1 cellular context compared by ENCODE assay signal in genomic region chr20:49713779-49714712, GRCh38.
TF ChIP-seq lines count a peak whose summit lies in the region.

Gene B4GALT5 (minus strand): TSS chr20:49713878. CDS start chr20:49713690, 188 bp downstream.

TF ChIP-seq in K562, 482 proteins besides CTCF, POLR2A, EP300 and RAD21 (continued from another document and continues in another):
- TF ChIP-seq ZNF407 (IDR thresholded peaks at IDR 0.05; ENCODE audit: low read depth) (no peak), YY1 (IDR thresholded peaks at IDR 0.05; ENCODE audit: borderline replicate concordance in 1 of 3, control insufficient read depth in 1 of 3, extremely low read depth in 1 of 3, insufficient read depth in 3 of 3, insufficient read length in 1 of 3, insufficient replicate concordance in 2 of 3, low read depth in 1 of 3, low read length in 2 of 3) (peak in 2 of 3 experiments; percentile 72 to 82), ZC3H8 (IDR thresholded peaks at IDR 0.05) (no peak), ZBTB1 (CRISPR knock-in tag; IDR thresholded peaks at IDR 0.05; ENCODE audit: borderline replicate concordance, low read depth) (no peak), GATAD2A (IDR thresholded peaks at IDR 0.05) (0 out of 2 replicates have a peak, but pooled peaks have one; percentile 18), NCOR1 (IDR thresholded peaks at IDR 0.05) (no peak), ZZZ3 (IDR thresholded peaks at IDR 0.05) (no peak), HOMEZ (CRISPR knock-in tag; IDR thresholded peaks at IDR 0.05) (no peak), ZBTB40 (IDR thresholded peaks at IDR 0.05) (0 out of 2 replicates have a peak, but pooled peaks have one; percentile 36), ZBTB40 (CRISPR knock-in tag; IDR thresholded peaks at IDR 0.05) (no peak), HNRNPLL (IDR thresholded peaks at IDR 0.05; ENCODE audit: low read depth, low read length, poor library complexity, severe bottlenecking) (no peak), DLX4 (CRISPR knock-in tag; IDR thresholded peaks at IDR 0.05) (no peak), ZNF431 (CRISPR knock-in tag; IDR thresholded peaks at IDR 0.05) (no peak), PURB (CRISPR knock-in tag; IDR thresholded peaks at IDR 0.05; ENCODE audit: low read depth) (no peak), GATAD2B (IDR thresholded peaks at IDR 0.05; ENCODE audit: borderline replicate concordance) (0 out of 2 replicates have a peak, but pooled peaks have one; percentile 69)
- TF ChIP-seq, protein P1, sequence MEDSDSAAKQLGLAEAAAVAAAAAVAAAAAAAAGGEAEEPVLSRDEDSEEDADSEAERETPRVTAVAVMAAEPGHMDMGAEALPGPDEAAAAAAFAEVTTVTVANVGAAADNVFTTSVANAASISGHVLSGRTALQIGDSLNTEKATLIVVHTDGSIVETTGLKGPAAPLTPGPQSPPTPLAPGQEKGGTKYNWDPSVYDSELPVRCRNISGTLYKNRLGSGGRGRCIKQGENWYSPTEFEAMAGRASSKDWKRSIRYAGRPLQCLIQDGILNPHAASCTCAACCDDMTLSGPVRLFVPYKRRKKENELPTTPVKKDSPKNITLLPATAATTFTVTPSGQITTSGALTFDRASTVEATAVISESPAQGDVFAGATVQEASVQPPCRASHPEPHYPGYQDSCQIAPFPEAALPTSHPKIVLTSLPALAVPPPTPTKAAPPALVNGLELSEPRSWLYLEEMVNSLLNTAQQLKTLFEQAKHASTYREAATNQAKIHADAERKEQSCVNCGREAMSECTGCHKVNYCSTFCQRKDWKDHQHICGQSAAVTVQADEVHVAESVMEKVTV (CRISPR knock-in tag; IDR thresholded peaks at IDR 0.05) = no peak; the same call in 1 of the 2 replicates
- TF ChIP-seq, protein P2, sequence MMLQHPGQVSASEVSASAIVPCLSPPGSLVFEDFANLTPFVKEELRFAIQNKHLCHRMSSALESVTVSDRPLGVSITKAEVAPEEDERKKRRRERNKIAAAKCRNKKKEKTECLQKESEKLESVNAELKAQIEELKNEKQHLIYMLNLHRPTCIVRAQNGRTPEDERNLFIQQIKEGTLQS (IDR thresholded peaks at IDR 0.05) = peak; percentile 85
- TF ChIP-seq, protein P2 (CRISPR knock-in tag; conservative IDR thresholded peaks at IDR 0.05) = peak; percentile 82; the same call in 1 of the 2 replicates
- TF ChIP-seq, protein P3, sequence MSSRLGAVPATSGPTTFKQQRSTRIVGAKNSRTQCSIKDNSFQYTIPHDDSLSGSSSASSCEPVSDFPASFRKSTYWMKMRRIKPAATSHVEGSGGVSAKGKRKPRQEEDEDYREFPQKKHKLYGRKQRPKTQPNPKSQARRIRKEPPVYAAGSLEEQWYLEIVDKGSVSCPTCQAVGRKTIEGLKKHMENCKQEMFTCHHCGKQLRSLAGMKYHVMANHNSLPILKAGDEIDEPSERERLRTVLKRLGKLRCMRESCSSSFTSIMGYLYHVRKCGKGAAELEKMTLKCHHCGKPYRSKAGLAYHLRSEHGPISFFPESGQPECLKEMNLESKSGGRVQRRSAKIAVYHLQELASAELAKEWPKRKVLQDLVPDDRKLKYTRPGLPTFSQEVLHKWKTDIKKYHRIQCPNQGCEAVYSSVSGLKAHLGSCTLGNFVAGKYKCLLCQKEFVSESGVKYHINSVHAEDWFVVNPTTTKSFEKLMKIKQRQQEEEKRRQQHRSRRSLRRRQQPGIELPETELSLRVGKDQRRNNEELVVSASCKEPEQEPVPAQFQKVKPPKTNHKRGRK (tag; IDR thresholded peaks at IDR 0.05) = peak; percentile 56; the same call in 1 of the 2 replicates
- TF ChIP-seq, protein P4, sequence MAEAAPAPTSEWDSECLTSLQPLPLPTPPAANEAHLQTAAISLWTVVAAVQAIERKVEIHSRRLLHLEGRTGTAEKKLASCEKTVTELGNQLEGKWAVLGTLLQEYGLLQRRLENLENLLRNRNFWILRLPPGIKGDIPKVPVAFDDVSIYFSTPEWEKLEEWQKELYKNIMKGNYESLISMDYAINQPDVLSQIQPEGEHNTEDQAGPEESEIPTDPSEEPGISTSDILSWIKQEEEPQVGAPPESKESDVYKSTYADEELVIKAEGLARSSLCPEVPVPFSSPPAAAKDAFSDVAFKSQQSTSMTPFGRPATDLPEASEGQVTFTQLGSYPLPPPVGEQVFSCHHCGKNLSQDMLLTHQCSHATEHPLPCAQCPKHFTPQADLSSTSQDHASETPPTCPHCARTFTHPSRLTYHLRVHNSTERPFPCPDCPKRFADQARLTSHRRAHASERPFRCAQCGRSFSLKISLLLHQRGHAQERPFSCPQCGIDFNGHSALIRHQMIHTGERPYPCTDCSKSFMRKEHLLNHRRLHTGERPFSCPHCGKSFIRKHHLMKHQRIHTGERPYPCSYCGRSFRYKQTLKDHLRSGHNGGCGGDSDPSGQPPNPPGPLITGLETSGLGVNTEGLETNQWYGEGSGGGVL (CRISPR knock-in tag; IDR thresholded peaks at IDR 0.05) = no peak
- TF ChIP-seq, protein P5, sequence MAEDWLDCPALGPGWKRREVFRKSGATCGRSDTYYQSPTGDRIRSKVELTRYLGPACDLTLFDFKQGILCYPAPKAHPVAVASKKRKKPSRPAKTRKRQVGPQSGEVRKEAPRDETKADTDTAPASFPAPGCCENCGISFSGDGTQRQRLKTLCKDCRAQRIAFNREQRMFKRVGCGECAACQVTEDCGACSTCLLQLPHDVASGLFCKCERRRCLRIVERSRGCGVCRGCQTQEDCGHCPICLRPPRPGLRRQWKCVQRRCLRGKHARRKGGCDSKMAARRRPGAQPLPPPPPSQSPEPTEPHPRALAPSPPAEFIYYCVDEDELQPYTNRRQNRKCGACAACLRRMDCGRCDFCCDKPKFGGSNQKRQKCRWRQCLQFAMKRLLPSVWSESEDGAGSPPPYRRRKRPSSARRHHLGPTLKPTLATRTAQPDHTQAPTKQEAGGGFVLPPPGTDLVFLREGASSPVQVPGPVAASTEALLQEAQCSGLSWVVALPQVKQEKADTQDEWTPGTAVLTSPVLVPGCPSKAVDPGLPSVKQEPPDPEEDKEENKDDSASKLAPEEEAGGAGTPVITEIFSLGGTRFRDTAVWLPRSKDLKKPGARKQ (CRISPR knock-in tag; IDR thresholded peaks at IDR 0.05) = no peak
